Comparison of ENCODE assay signal across 9 cellular contexts in the genomic region with DNA sequence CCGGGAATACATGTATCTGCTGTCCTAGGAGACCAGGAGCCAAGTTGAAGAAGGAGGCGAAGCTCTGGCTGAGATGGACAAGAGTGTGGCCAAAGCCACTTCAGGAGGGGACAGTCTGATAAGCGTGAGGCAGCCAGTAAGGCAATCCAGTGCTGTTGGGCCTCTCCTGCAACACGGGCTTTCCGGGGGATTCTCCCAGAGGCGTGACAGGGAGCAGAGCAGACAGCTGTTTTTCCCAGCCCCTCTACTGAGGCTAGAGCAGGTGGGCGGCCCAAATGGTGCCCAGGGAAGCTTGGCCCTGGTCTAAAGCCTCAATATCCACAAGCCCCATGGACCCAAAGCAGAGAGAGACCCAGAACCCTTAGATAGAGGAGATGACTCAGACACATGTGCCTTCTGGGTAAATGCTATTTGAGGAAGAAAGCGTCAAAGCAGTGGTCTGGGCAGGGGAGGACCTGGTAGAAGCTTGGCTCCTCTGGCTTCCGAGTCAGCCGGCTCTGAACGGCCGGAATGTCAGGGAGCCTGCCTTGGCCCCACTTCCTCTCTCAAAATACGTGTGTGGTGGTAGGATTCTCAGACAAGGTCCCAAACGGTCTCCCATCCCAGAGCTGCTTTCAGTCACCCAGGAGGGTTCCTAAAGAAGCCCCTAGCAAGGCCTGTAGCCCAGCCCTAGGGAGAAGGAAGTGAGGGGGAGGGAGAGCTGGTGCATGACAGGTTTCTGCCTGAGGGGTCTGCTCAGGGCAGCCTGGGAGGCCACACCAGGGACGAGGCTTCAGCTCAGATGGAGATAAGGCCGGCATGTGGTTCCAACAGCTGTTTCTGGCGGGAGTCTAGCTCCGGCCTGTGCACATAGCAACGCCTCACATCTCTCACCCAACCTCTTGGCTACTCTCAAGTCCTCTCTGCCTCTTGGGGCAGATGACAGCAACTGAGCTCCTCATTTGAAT. TPM values are rescaled to one million over a fixed set of nuclear protein-coding genes. Genes with fewer than 3 reads are reported as not detected.
A peak's percentile ranks its signal among the peaks of the same experiment; 100 is the strongest.
DNase-seq lines count a peak whose midpoint lies in the region; ATAC-seq, FAIRE-seq and TF ChIP-seq lines count a peak whose summit lies in the region.
"Had no signal": no experiment of that assay in that cellular context is flagged by ENCODE, and none has a peak within 500 bp of the region (broad histone marks: within the 10 kb centered on the region; RNA-seq: fewer than 3 reads in every experiment).

No MANE protein-coding gene starts in this region.

- H3K36me3 ChIP-seq in Peyer's patch, result peaks cover 0 to 84% (median 0%) of the 10 kb centered on the region in 3 donors
- peaks cover under 1% of the 10 kb centered on the region for H3K36me3 ChIP-seq in right atrium auricular region

- TF ChIP-seq POLR2A in Peyer's patch (IDR thresholded peaks at IDR 0.05), result no peak

- POLR2A ChIA-PET in RWPE1 (lab: Yijun Ruan, JAX; ENCODE audit: low non-redundant PET), result no interaction called here

- TF ChIP-seq CTCF in Peyer's patch (IDR thresholded peaks at IDR 0.05) (no peak), right atrium auricular region (IDR thresholded peaks at IDR 0.05) (no peak), RWPE1 (conservative IDR thresholded peaks at IDR 0.05; ENCODE audit: low read depth) (no peak)

- no peaks in the 10 kb centered on the region for H3K27me3 ChIP-seq in Peyer's patch
- H3K27me3 ChIP-seq in right atrium auricular region, result no peaks in the 10 kb centered on the region

- peak; percentile 60 for ATAC-seq in GM18858 (IDR thresholded peaks at IDR 0.05; ENCODE audit: unreplicated experiment)
- ATAC-seq in HG02610 (IDR thresholded peaks at IDR 0.05; ENCODE audit: unreplicated experiment), result peak; percentile 49

- peak in 1 of 3 donors; percentile 50 for DNase-seq in Peyer's patch
- DNase-seq in right atrium auricular region (ENCODE audit: low spot score), result no peak
- DNase-seq in cerebellar nuclear complex (lab: John Stamatoyannopoulos, UW), result no peak
- DNase-seq in RWPE1 (ENCODE audit: low spot score), result no peak
- no peak for DNase-seq in HTR-8/SVneo (ENCODE audit: insufficient read length, low spot score)
- DNase-seq in SKM-1 treated with dmso at 0.1 percent for 144 hours (lab: John Stamatoyannopoulos, UW; ENCODE audit: unreplicated experiment), result no peak

- peak overlapping the region; percentile 30 to 69 (median 58) for H3K27ac ChIP-seq in Peyer's patch
- H3K27ac ChIP-seq in right atrium auricular region, result peak overlapping the region; percentile 90 to 92
- no peak overlapping the region for H3K27ac ChIP-seq in RWPE1
- H3K27ac ChIP-seq: KMS-11 had no signal

- H3K4me3 ChIP-seq in Peyer's patch (no peak overlapping the region), right atrium auricular region (peak overlapping the region; percentile 20 to 23)

- CTCF ChIA-PET in RWPE1 (lab: Yijun Ruan, JAX), result interaction anchor here (0.5 to 2.1 kb wide), 4 partner anchors 19 to 366 kb away, joined by 3 to 7 read pairs (median 4); no protein-coding TSS in a partner anchor

- H3K4me1 ChIP-seq in Peyer's patch (peaks cover 0 to 43% (median 22%) of the 10 kb centered on the region in 4 donors), right atrium auricular region (peaks cover 0 to 90% of the 10 kb centered on the region in 2 donors)

- no peak for FAIRE-seq in HTR-8/SVneo (lab: Jason Lieb, UNC)

- no peaks in the 10 kb centered on the region for H3K9me3 ChIP-seq in Peyer's patch
- H3K9me3 ChIP-seq in right atrium auricular region, result no peaks in the 10 kb centered on the region

RNA-seq across cellular contexts. Expression of a gene that starts 28.9 kb away (rescaled TPM):
- total RNA-seq in Peyer's patch, result 100 to 1,000 TPM in 3 of 4 donors, 10 to 100 TPM in 1; 68.5 to 162 (median 134) TPM
- 10 to 100 TPM; 13.1 to 19.4 TPM for total RNA-seq in right atrium auricular region

RNA-seq across cellular contexts. Expression of a gene that starts 50.5 kb away (rescaled TPM):
- total RNA-seq in Peyer's patch (100 to 1,000 TPM in 3 of 4 donors, 10 to 100 TPM in 1; 83.0 to 227 (median 125) TPM), right atrium auricular region (10 to 100 TPM; 18.1 to 18.3 TPM)

RNA-seq across cellular contexts. Expression of a gene that starts 54.1 kb away (rescaled TPM):
- total RNA-seq in Peyer's patch, result 10 to 100 TPM; 33.8 to 90.5 (median 72.3) TPM
- total RNA-seq in right atrium auricular region, result 10 to 100 TPM; 27.3 to 30.9 TPM

Comparison
In these comparisons a context has a peak if more than half of its experiments do, and no peak if none do; other contexts are left out.
1. H3K4me3 ChIP-seq: peak in right atrium auricular region (2 of 2); none in Peyer's patch (0 of 4).
2. RNA of a gene that starts 50.5 kb away (total RNA-seq): 83.0 to 227 TPM in Peyer's patch; 18.1 to 18.3 TPM in right atrium auricular region; every median in the first group is over 4 times any median in the second.